14 cellular contexts compared by ENCODE assay signal in the genomic region with DNA sequence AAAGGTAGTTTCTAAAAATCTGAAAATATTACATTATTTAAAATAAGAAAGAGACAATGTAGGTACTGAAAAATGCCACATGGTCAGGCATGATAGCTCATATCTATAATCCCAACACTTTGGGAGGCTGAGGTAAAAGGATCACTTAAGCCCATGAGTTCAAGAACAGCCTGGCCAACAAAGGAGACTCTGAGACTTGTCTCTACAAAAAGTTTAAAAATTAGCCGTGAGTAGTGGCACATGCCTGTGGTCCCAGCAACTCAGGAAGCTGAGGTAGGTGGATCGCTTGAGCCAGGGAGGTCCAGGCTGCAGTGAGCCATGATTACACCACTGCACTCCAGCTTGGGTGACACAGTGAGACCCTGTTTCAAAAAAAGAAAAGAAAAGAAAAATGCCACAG. TPM values are rescaled to one million over a fixed set of nuclear protein-coding genes. Genes with fewer than 3 reads are reported as not detected.
DNase-seq lines count a peak whose midpoint lies in the region; ATAC-seq and TF ChIP-seq lines count a peak whose summit lies in the region.
"Had no signal": no experiment of that assay in that cellular context is flagged by ENCODE, and none has a peak within 500 bp of the region (broad histone marks: within the 10 kb centered on the region; RNA-seq: fewer than 3 reads in every experiment).

No MANE protein-coding gene starts in this region.

- H3K4me1 ChIP-seq in IMR-90 (ENCODE audit: control insufficient read depth, insufficient read depth, low read length), result peaks cover 6% of the 10 kb centered on the region
- H3K4me1 ChIP-seq in mesenchymal stem cell (ENCODE audit: control insufficient read depth, insufficient read depth, low read depth, low read length), result peaks cover 4% of the 10 kb centered on the region

- no peaks in the 10 kb centered on the region for H3K36me3 Mint-ChIP-seq in endothelial cell (ENCODE audit: low read depth, unreplicated experiment)

- H4K8ac ChIP-seq in IMR-90 (ENCODE audit: low read depth in 2 of 2, low read length in 2 of 2) (no peak overlapping the region), mesenchymal stem cell (ENCODE audit: low read length) (no peak overlapping the region)

- H2BK5ac ChIP-seq in IMR-90 (ENCODE audit: low read depth, low read length, poor library complexity, severe bottlenecking) (no peak overlapping the region), mesenchymal stem cell (ENCODE audit: low read depth, low read length, poor library complexity, severe bottlenecking) (no peak overlapping the region)

- H3K9ac ChIP-seq in IMR-90 (ENCODE audit: low read depth, low read length), result no peak overlapping the region
- peak overlapping the region; percentile 39 for H3K9ac ChIP-seq in mesenchymal stem cell (ENCODE audit: low read length)

- H3K4ac ChIP-seq in IMR-90 (ENCODE audit: low read depth, low read length), result no peak overlapping the region
- H3K4ac ChIP-seq in mesenchymal stem cell (ENCODE audit: low read depth in 1 of 2, low read length in 2 of 2), result no peak overlapping the region

- H3K18ac ChIP-seq in IMR-90 (ENCODE audit: low read depth, low read length) (no peak overlapping the region), mesenchymal stem cell (ENCODE audit: low read depth in 1 of 2, low read length in 2 of 2) (no peak overlapping the region)

- H2AK5ac ChIP-seq in IMR-90 (ENCODE audit: low read depth, low read length) (no peak overlapping the region), mesenchymal stem cell (ENCODE audit: low read length, severe bottlenecking) (no peak overlapping the region)

- DNase-seq in EL, result peak; percentile 17
- peak; percentile 44 for DNase-seq in IMR-90
- peak; percentile 69 for DNase-seq in astrocyte of the hippocampus (ENCODE audit: low read depth, low spot score)
- DNase-seq in mesenchymal stem cell, result peak; percentile 54
- no peak for DNase-seq in endothelial cell (ENCODE audit: low spot score)
- no peak for DNase-seq in HuH-7.5 (ENCODE audit: low spot score)
- DNase-seq in T-helper 9 cell, result no peak
- DNase-seq in retina, result no peak
- DNase-seq: Calu3; effector CD8-positive, alpha-beta T cell; left lung; NCI-H2171 treated with DMSO at 0.1 percent for 48 hours had no signal

- in situ Hi-C loops in IMR-90 (cut with MboI; ENCODE audit: low sequenced_read_pairs), result no loop called here

- WGBS in IMR-90 (ENCODE audit: extremely low coverage in 2 of 2, insufficient read length in 1 of 2), 2 experiments, result 40% methylated on average over 1 of the region's 2 CpGs; no CpG with 5 or more reads in 1 of the 2 experiments
- WGBS in mesenchymal stem cell, result 80% methylated on average over 2 of the region's 2 CpGs

- peaks cover 2% of the 10 kb centered on the region for H3K27me3 Mint-ChIP-seq in endothelial cell (ENCODE audit: unreplicated experiment)

- peaks cover 18 to 40% of the 10 kb centered on the region in 2 experiments for H3K79me1 ChIP-seq in IMR-90 (ENCODE audit: low read depth in 1 of 2, low read length in 2 of 2)
- H3K79me1 ChIP-seq in mesenchymal stem cell (replicated peaks; ENCODE audit: low read length, poor library complexity, severe bottlenecking), result peaks cover 5% of the 10 kb centered on the region

- TF ChIP-seq CTCF in IMR-90 (conservative IDR thresholded peaks at IDR 0.05; ENCODE audit: low read depth, low read length), result no peak
- no peak for TF ChIP-seq CTCF in endothelial cell (IDR thresholded peaks at IDR 0.05; ENCODE audit: unreplicated experiment)

- H3K27ac Mint-ChIP-seq in endothelial cell (ENCODE audit: unreplicated experiment), result no peak overlapping the region
- H3K27ac Mint-ChIP-seq: T-helper 1 cell treated with Interleukin-12 subunit alpha and Interleukin-12 subunit beta and Interleukin-4 antibody, amounts not matched to agents 30 μg/mL and 1 μg/mL, for 36 hours had no signal

- no TSS peak for BruUV-seq in IMR-90 (replicated peaks; lab: Mats Ljungman, UMichigan)

- dilution Hi-C loops in IMR-90 (cut with HindIII; ENCODE audit: low sequenced_read_pairs, unreplicated experiment), result no loop called here

- CTCF ChIA-PET in IMR-90 (lab: Yijun Ruan, JAX), result interaction anchor here (1.4 kb wide), 1 partner anchor 22 kb away, joined by 5 read pairs; a partner anchor contains a TSS

- H3K4me3 ChIP-seq in IMR-90 (ENCODE audit: insufficient read depth, low read depth, low read length), result no peak overlapping the region
- H3K4me3 ChIP-seq in mesenchymal stem cell (ENCODE audit: insufficient read depth in 1 of 2, low read depth in 1 of 2, low read length in 2 of 2), result no peak overlapping the region
- H3K4me3 ChIP-seq: left lung had no signal

- H3K9me1 ChIP-seq in IMR-90 (ENCODE audit: insufficient read depth, low read length), result peaks cover 9% of the 10 kb centered on the region

- POLR2A ChIA-PET in IMR-90 (lab: Charles Lee; ENCODE audit: unreplicated experiment), result no interaction called here

- H3K56ac ChIP-seq in IMR-90 (ENCODE audit: extremely low read depth, insufficient read depth, low read length), result no peak overlapping the region

- H3K4me2 ChIP-seq in IMR-90 (ENCODE audit: low read depth, low read length) (no peak overlapping the region), mesenchymal stem cell (ENCODE audit: low read length, poor library complexity, severe bottlenecking) (no peak overlapping the region)

- H4K91ac ChIP-seq in IMR-90 (ENCODE audit: insufficient read depth, low read depth, low read length), result no peak overlapping the region; the same call in 1 of the 2 replicates
- no peak overlapping the region for H4K91ac ChIP-seq in mesenchymal stem cell (ENCODE audit: low read length)

- intact Hi-C loops in IMR-90 (cut with micrococcal nuclease), result no loop called here

- TF ChIP-seq RAD21 in IMR-90 (IDR thresholded peaks at IDR 0.05; ENCODE audit: low read length), result no peak

- H2AK9ac ChIP-seq in IMR-90 (replicated peaks; ENCODE audit: low read depth, low read length, poor library complexity), result no peak overlapping the region

- H2AFZ ChIP-seq in IMR-90 (replicated peaks; ENCODE audit: low read length, poor library complexity), result no peak overlapping the region
- H2AFZ ChIP-seq in mesenchymal stem cell (ENCODE audit: low read depth, low read length), result no peak overlapping the region

- TF ChIP-seq POLR2A in IMR-90 (IDR thresholded peaks at IDR 0.05; ENCODE audit: low read depth, low read length), result no peak

- no peak overlapping the region for H3K23ac ChIP-seq in IMR-90 (ENCODE audit: low read depth, low read length)
- H3K23ac ChIP-seq in mesenchymal stem cell (ENCODE audit: low read length in 2 of 2), result no peak overlapping the region

- no peak overlapping the region for H3K4me3 Mint-ChIP-seq in endothelial cell (ENCODE audit: unreplicated experiment)
- H3K4me3 Mint-ChIP-seq: T-helper 1 cell treated with Interleukin-12 subunit alpha and Interleukin-12 subunit beta and Interleukin-4 antibody, amounts not matched to agents 30 μg/mL and 1 μg/mL, for 36 hours had no signal

- peaks cover 26% of the 10 kb centered on the region for H4K20me1 ChIP-seq in IMR-90 (ENCODE audit: insufficient read depth, low read length)

- no peaks in the 10 kb centered on the region for H3K27me3 ChIP-seq in IMR-90 (ENCODE audit: control insufficient read depth, insufficient read depth, low read length)
- no peaks in the 10 kb centered on the region for H3K27me3 ChIP-seq in mesenchymal stem cell (ENCODE audit: control insufficient read depth in 1 of 2, insufficient read depth in 1 of 2, low read length in 2 of 2)
- H3K27me3 ChIP-seq: left lung had no signal

- H2BK15ac ChIP-seq in IMR-90 (ENCODE audit: low read depth, low read length) (0 out of 3 replicates have a peak overlapping the region, but pooled peaks have one; percentile 39), mesenchymal stem cell (ENCODE audit: low read depth, poor library complexity, severe bottlenecking) (no peak overlapping the region)

- H3K36me3 ChIP-seq in IMR-90 (ENCODE audit: control insufficient read depth, insufficient read depth, low read length) (no peaks in the 10 kb centered on the region), mesenchymal stem cell (ENCODE audit: control insufficient read depth in 1 of 2, insufficient read depth in 2 of 2, low read depth in 1 of 2, low read length in 2 of 2) (no peaks in the 10 kb centered on the region)
- H3K36me3 ChIP-seq: left lung had no signal

- peak; percentile 25 for ATAC-seq in IMR-90 (ENCODE audit: low read depth)
- ATAC-seq: activated CD4-positive, CD25-positive, alpha-beta regulatory T cell treated with anti-CD3 and anti-CD28 coated beads, Interleukin-2, amount 50 U/mL, for 24 hours had no signal

- no peak overlapping the region for H2BK20ac ChIP-seq in IMR-90 (ENCODE audit: low read depth, low read length)

- no peak overlapping the region for H2BK12ac ChIP-seq in mesenchymal stem cell (ENCODE audit: low read length in 2 of 2)

- no peak overlapping the region for H3K27ac ChIP-seq in IMR-90 (ENCODE audit: insufficient read depth, low read length)
- peak overlapping the region; percentile 23 for H3K27ac ChIP-seq in mesenchymal stem cell (ENCODE audit: low read length, poor library complexity, severe bottlenecking)
- H3K27ac ChIP-seq: left lung had no signal

- H4K5ac ChIP-seq in IMR-90 (ENCODE audit: low read depth, low read length), result no peak overlapping the region

- H3K9me3 Mint-ChIP-seq in endothelial cell (ENCODE audit: unreplicated experiment), result no peaks in the 10 kb centered on the region
- H3K9me3 Mint-ChIP-seq: T-helper 1 cell treated with Interleukin-12 subunit alpha and Interleukin-12 subunit beta and Interleukin-4 antibody, amounts not matched to agents 30 μg/mL and 1 μg/mL, for 36 hours had no signal

- H2BK120ac ChIP-seq in IMR-90 (ENCODE audit: low read depth, low read length), result no peak overlapping the region
- H2BK120ac ChIP-seq in mesenchymal stem cell (ENCODE audit: low read depth, low read length), result no peak overlapping the region

- H3K4me1 Mint-ChIP-seq in endothelial cell (ENCODE audit: unreplicated experiment), result no peaks in the 10 kb centered on the region

- no peaks in the 10 kb centered on the region for H3K9me3 ChIP-seq in IMR-90 (ENCODE audit: control insufficient read depth, insufficient read depth, low read length)
- H3K9me3 ChIP-seq in mesenchymal stem cell (ENCODE audit: control insufficient read depth, low read length), result no peaks in the 10 kb centered on the region
- H3K9me3 ChIP-seq: left lung had no signal

- no peak overlapping the region for H3K14ac ChIP-seq in IMR-90 (replicated peaks; ENCODE audit: low read depth, low read length)
- H3K14ac ChIP-seq in mesenchymal stem cell (ENCODE audit: low read length in 2 of 2), result no peak overlapping the region

RNA-seq across cellular contexts. Expression of a gene that starts 21.8 kb away (rescaled TPM):
- 5.0 and 9.4 TPM in 2 replicates for total RNA-seq in IMR-90 (2012; rRNA removed)
- polyA plus RNA-seq in IMR-90 (2012; rRNA removed), result 0.99 and 1.5 TPM in 2 replicates
- 0.27 and 0.34 TPM in 2 replicates for polyA plus RNA-seq in IMR-90 (2012; cell fraction: cytosol; rRNA removed)
- 2.3 and 4.8 TPM in 2 replicates for polyA plus RNA-seq in IMR-90 (2012; cell fraction: nucleus; rRNA removed; ENCODE audit: low replicate concordance)
- 2.3 TPM for polyA plus RNA-seq in mesenchymal stem cell (2013, experiment 1 of 2)
- polyA plus RNA-seq in mesenchymal stem cell (2013, experiment 2 of 2), result 2.2 TPM
- 23.6 TPM for total RNA-seq in endothelial cell (ENCODE audit: unreplicated experiment)

RNA-seq across cellular contexts. Expression of a gene that starts 35.1 kb away (rescaled TPM):
- 7.7 and 10.8 TPM in 2 replicates for total RNA-seq in IMR-90 (2012; rRNA removed)
- polyA plus RNA-seq in IMR-90 (2012; rRNA removed), result 3.2 and 4.6 TPM in 2 replicates
- 0.87 and 1.5 TPM in 2 replicates for polyA plus RNA-seq in IMR-90 (2012; cell fraction: cytosol; rRNA removed)
- polyA plus RNA-seq in IMR-90 (2012; cell fraction: nucleus; rRNA removed; ENCODE audit: low replicate concordance), result 0.30 and 1.7 TPM in 2 replicates
- polyA plus RNA-seq in mesenchymal stem cell (2013, experiment 1 of 2), result 15.2 TPM
- 14.4 TPM for polyA plus RNA-seq in mesenchymal stem cell (2013, experiment 2 of 2)
- 14.9 TPM for total RNA-seq in endothelial cell (ENCODE audit: unreplicated experiment)

Comparison
In these comparisons a context has a peak if more than half of its experiments do, and no peak if none do; other contexts are left out.
1. DNase-seq: peak in EL (single experiment), IMR-90 (single experiment), astrocyte of the hippocampus (single experiment) and mesenchymal stem cell (single experiment); none in endothelial cell (single experiment), HuH-7.5 (single experiment), T-helper 9 cell (single experiment) and retina (single experiment).